Comparison of ENCODE assay signal across 8 cellular contexts in the genomic region with DNA sequence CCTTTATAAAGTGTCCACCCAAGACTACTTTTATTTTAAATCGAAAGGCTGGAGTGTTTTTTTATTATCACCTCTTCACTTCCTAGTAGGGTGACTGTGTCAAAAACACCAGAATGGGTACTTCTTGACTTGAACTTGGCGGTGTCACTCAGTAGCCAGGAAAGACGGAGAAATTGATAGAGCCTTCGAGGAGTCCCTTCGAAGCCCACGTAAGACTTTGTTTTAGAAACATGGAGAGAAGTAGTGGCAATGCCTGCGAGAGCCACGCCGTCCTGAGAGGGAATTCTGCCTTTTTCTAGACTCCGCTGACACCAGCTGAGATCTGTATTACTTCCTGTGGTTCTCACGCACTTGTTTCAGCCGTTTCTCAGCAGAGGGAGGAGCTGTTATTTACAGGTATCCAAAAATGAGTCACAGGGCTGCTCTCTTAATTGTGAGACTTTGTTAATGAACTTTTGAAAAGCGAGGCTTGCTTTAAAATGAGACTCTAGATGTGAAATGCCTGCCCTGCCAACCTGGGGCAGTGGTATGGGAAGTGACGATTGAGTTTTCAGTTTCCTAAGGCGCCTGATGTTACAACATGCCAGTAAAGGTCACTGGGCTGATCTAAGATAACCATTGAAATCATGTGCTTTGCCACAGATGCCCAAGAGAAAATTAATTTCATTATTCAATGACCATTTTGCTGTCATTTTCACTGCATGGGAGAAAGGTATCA. TPM values are rescaled to one million over a fixed set of nuclear protein-coding genes. Genes with fewer than 3 reads are reported as not detected.
DNase-seq lines count a peak whose midpoint lies in the region; ATAC-seq and TF ChIP-seq lines count a peak whose summit lies in the region.

No MANE protein-coding gene starts in this region.

- ATAC-seq in GM21717 (IDR thresholded peaks at IDR 0.05; ENCODE audit: unreplicated experiment), result peak; percentile 68
- peak; percentile 77 to 86 (median 79) for ATAC-seq in natural killer cell

- peak; percentile 12 for TF ChIP-seq CTCF in natural killer cell (IDR thresholded peaks at IDR 0.05)

- H3K36me3 ChIP-seq in endocrine pancreas (ENCODE audit: control insufficient read depth, insufficient read depth, low read length), result no peaks in the 10 kb centered on the region
- no peaks in the 10 kb centered on the region for H3K36me3 ChIP-seq in stomach smooth muscle (ENCODE audit: control insufficient read depth in 2 of 2, insufficient read depth in 2 of 2, low read length in 2 of 2)

- DNase-seq in Daoy (ENCODE audit: low read depth) (peak; percentile 58), Kasumi-1 (lab: John Stamatoyannopoulos, UW) (peak; percentile 40 to 44), natural killer cell (peak; percentile 64), superior temporal gyrus (ENCODE audit: extremely low spot score) (no peak)
- DNase-seq in activated CD4-positive, alpha-beta T cell treated with anti-CD3 and anti-CD28 coated beads, Interleukin-2, amount 50 U/mL, for 1 hour, result peak; percentile 37

- H3K36me3 Mint-ChIP-seq in natural killer cell, result peaks cover 8% of the 10 kb centered on the region

- H3K9ac ChIP-seq in endocrine pancreas (ENCODE audit: control insufficient read depth, insufficient read depth, low read length), result no peak overlapping the region
- peak overlapping the region; percentile 43 to 60 for H3K9ac ChIP-seq in stomach smooth muscle (ENCODE audit: low read length in 2 of 2)

- H3K27me3 ChIP-seq in endocrine pancreas (ENCODE audit: control insufficient read depth, insufficient read depth, low read length), result no peaks in the 10 kb centered on the region
- peaks cover 3 to 10% of the 10 kb centered on the region in 2 donors for H3K27me3 ChIP-seq in stomach smooth muscle (ENCODE audit: control insufficient read depth in 1 of 2, insufficient read depth in 2 of 2, low read length in 2 of 2)

- peak overlapping the region; percentile 51 for H3K4me3 ChIP-seq in endocrine pancreas (ENCODE audit: control insufficient read depth, insufficient read depth, low read length)
- peak overlapping the region; percentile 65 to 81 for H3K4me3 ChIP-seq in stomach smooth muscle (ENCODE audit: low read length in 2 of 2)

- H3K9me3 Mint-ChIP-seq in natural killer cell, result no peaks in the 10 kb centered on the region

- no peak overlapping the region for H3K27ac ChIP-seq in stomach smooth muscle (ENCODE audit: low read length)

- peak overlapping the region; percentile 94 to 96 for H3K27ac Mint-ChIP-seq in natural killer cell

- intact Hi-C loops in natural killer cell (cut with micrococcal nuclease), result loop anchor here (1.0 to 10.0 kb wide), 7 partner anchors 46 to 201 kb away; a partner anchor contains a TSS

- H3K4me1 Mint-ChIP-seq in natural killer cell, result peaks cover 53 to 54% of the 10 kb centered on the region in 2 donors

- no peaks in the 10 kb centered on the region for H3K9me3 ChIP-seq in endocrine pancreas (ENCODE audit: control insufficient read depth, low read length)
- no peaks in the 10 kb centered on the region for H3K9me3 ChIP-seq in stomach smooth muscle (ENCODE audit: control insufficient read depth in 2 of 2, low read length in 2 of 2)

- H3K27me3 Mint-ChIP-seq in natural killer cell (ENCODE audit: low read depth in 2 of 2), result no peaks in the 10 kb centered on the region

- peak overlapping the region; percentile 91 for H3K4me3 Mint-ChIP-seq in natural killer cell

- H3K4me1 ChIP-seq in endocrine pancreas (ENCODE audit: control insufficient read depth, insufficient read depth, low read length), result no peaks in the 10 kb centered on the region
- H3K4me1 ChIP-seq in stomach smooth muscle (ENCODE audit: control insufficient read depth, insufficient read depth, low read length), result peaks cover 12% of the 10 kb centered on the region

RNA-seq across cellular contexts. Expression of a gene that starts 0.9 kb away (rescaled TPM):
- 4.6 and 6.3 TPM in 2 replicates for total RNA-seq in Daoy (2014; rRNA removed; shearing (Covaris generic))
- 10 to 100 TPM; 21.9 to 38.3 (median 34.2) TPM for total RNA-seq in natural killer cell

RNA-seq across cellular contexts. Expression of a gene that starts 55.8 kb away (rescaled TPM):
- 200 TPM in 2 replicates for total RNA-seq in Daoy (2014; rRNA removed; shearing (Covaris generic))
- 100 to 1,000 TPM; 122 to 145 (median 122) TPM for total RNA-seq in natural killer cell
